In the genomic region with DNA sequence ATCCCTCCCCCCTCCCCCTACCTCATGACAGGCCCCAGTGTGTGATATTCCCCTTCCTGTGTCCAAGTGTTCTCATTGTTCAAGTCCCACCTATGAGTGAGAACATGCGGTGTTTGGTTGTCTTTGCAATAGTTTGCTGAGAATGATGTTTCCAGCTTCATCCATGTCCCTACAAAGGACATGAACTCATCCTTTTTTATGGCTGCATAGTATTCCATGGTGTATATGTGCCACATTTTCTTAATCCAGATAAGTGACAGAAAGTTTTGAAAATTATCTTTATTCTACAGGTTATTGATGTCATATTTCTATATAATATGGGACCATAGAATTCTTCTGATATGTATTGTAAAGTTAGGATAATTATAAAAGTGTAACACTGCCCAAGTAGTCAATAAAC, we compare ENCODE assay signal across 2 cellular contexts. TPM values are rescaled to one million over a fixed set of nuclear protein-coding genes. Genes with fewer than 3 reads are reported as not detected.
"Had no signal": no experiment of that assay in that cellular context is flagged by ENCODE, and none has a peak within 500 bp of the region (broad histone marks: within the 10 kb centered on the region; RNA-seq: fewer than 3 reads in every experiment).

No MANE protein-coding gene starts in this region.

RNA-seq across cellular contexts. Expression of a gene that starts 11.3 kb away (rescaled TPM):
- total RNA-seq: OCI-LY7, SK-MEL-5 had no signal
